In the genomic region with DNA sequence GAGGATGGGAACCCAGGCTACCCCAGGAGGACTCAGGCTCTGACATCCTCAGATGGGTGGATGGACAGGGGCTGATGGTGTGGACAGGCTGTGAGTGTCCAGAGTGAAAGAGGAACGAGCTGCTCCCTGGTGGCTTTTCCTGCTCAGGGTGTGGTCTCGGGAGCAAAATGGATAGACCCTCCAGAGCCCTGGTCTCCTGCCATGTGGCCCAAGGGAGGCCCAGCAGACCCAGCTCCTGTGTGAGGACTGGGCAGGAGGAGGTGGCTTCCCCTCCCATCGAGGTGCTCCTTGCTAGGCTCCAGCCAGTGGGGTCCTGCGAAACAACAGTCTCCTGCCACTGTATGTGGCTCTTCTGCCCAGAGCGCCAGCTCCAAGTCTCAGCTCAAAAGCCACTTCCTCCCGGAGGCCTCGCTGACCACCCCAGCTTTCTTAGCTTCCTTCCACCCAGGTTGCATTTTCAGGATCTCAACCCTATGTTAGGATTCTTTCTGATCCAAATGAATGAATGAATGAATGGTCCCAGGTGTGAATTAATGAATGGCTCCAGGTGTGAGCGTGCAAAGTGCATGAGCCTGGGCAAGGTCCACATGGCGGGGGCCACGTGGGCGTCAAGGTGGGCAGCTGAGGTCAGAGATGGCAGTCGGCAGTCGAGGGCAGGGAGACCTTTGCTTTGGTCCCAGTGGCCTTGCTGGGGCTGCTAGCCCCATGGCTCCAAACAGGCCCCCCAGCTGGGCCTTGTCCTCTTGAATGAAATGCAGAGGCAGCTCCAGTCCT, we compare ENCODE assay signal across 29 cellular contexts.
A peak's percentile ranks its signal among the peaks of the same experiment; 100 is the strongest.
DNase-seq lines count a peak whose midpoint lies in the region; ATAC-seq, FAIRE-seq and TF ChIP-seq lines count a peak whose summit lies in the region.
"Had no signal": no experiment of that assay in that cellular context is flagged by ENCODE, and none has a peak within 500 bp of the region (broad histone marks: within the 10 kb centered on the region; RNA-seq: fewer than 3 reads in every experiment).

No MANE protein-coding gene starts in this region.

- TF ChIP-seq EP300 in HepG2 (IDR thresholded peaks at IDR 0.05; ENCODE audit: low read depth in 2 of 2, low read length in 2 of 2) (no peak), HepG2 (CRISPR knock-in tag; IDR thresholded peaks at IDR 0.05; ENCODE audit: borderline replicate concordance) (no peak), esophagus muscularis mucosa (IDR thresholded peaks at IDR 0.05) (no peak)

- H3K4me3 ChIP-seq in HepG2 (replicated peaks in 1 of 3; ENCODE audit: insufficient read depth in 1 of 3, low read depth in 2 of 3, low read length in 3 of 3): no peak overlapping the region
- H3K4me3 ChIP-seq in right lobe of liver: no peak overlapping the region
- no peak overlapping the region for H3K4me3 ChIP-seq in esophagus muscularis mucosa
- H3K4me3 ChIP-seq in neuronal stem cell (ENCODE audit: low read length in 2 of 2): no peak overlapping the region
- H3K4me3 ChIP-seq in vagina: no peak overlapping the region
- no peak overlapping the region for H3K4me3 ChIP-seq in OCI-LY7 (ENCODE audit: low read depth, low read length, poor library complexity, severe bottlenecking)
- H3K4me3 ChIP-seq: neural progenitor cell, prostate gland, SK-N-MC, smooth muscle cell had no signal

- no peak for TF ChIP-seq RAD21 in HepG2 (CRISPR knock-in tag; IDR thresholded peaks at IDR 0.05)

- peaks cover 37 to 46% (median 46%) of the 10 kb centered on the region in 3 donors for H3K27me3 Mint-ChIP-seq in CD14-positive monocyte (ENCODE audit: low read depth in 3 of 3)

- no peak overlapping the region for H3K23ac ChIP-seq in neuronal stem cell (ENCODE audit: low read depth, low read length, poor library complexity)

- in situ Hi-C loops in HepG2 (cut with HindIII; ENCODE audit: extremely low pct_ligation_motif_present, low pct_unique_long_range_greater_than_20kb): no loop called here

- no peak overlapping the region for H3K14ac ChIP-seq in neuronal stem cell (ENCODE audit: low read length)

- H4K91ac ChIP-seq in neuronal stem cell (ENCODE audit: low read depth, low read length, poor library complexity): no peak overlapping the region

- H3K79me2 ChIP-seq in HepG2 (ENCODE audit: insufficient read depth, low read length) (no peaks in the 10 kb centered on the region), OCI-LY7 (ENCODE audit: insufficient read depth, low read depth, low read length) (no peaks in the 10 kb centered on the region)

- no peak overlapping the region for H4K8ac ChIP-seq in neuronal stem cell (ENCODE audit: low read depth, low read length)

- intact Hi-C loops in HepG2 (cut with micrococcal nuclease; ENCODE audit: unreplicated experiment): no loop called here
- intact Hi-C loops in right lobe of liver (cut with DNase I): loop anchor here in 1 of 2 donors (10.0 kb wide), 1 partner anchor 118 kb away; the partner anchor contains the start of gene CIBAR2
- intact Hi-C loops in esophagus muscularis mucosa (cut with DNase I): no loop called here
- intact Hi-C loops in vagina (cut with DNase I): loop anchor here (10.0 kb wide), 1 partner anchor 108 kb away; no protein-coding TSS in a partner anchor
- intact Hi-C loops in CD14-positive monocyte (cut with micrococcal nuclease): no loop called here
- intact Hi-C loops in OCI-LY7 (cut with micrococcal nuclease; ENCODE audit: unreplicated experiment): no loop called here

- no peaks in the 10 kb centered on the region for H3K4me1 Mint-ChIP-seq in CD14-positive monocyte

- H3K4me1 ChIP-seq in HepG2 (ENCODE audit: insufficient read depth, low read length) (peaks cover 28% of the 10 kb centered on the region), right lobe of liver (no peaks in the 10 kb centered on the region), esophagus muscularis mucosa (peaks cover 34 to 78% (median 76%) of the 10 kb centered on the region in 4 donors), neuronal stem cell (ENCODE audit: control insufficient read depth in 2 of 2, insufficient read depth in 1 of 2, low read depth in 1 of 2, low read length in 2 of 2) (peaks cover 24 to 31% of the 10 kb centered on the region in 2 donors), vagina (peaks cover 62% of the 10 kb centered on the region), OCI-LY7 (ENCODE audit: insufficient read depth, low read length, poor library complexity, severe bottlenecking) (peaks cover 9% of the 10 kb centered on the region)

- H3K4me2 ChIP-seq in HepG2 (ENCODE audit: low read depth, low read length) (no peak overlapping the region), neuronal stem cell (ENCODE audit: insufficient read depth, low read length, poor library complexity, severe bottlenecking) (no peak overlapping the region), OCI-LY7 (ENCODE audit: low read length) (no peak overlapping the region)
- H3K4me2 ChIP-seq: neural progenitor cell, smooth muscle cell had no signal

- BruUV-seq in HepG2 (replicated peaks; lab: Mats Ljungman, UMichigan): no TSS peak
- BruUV-seq in OCI-LY7 (replicated peaks; lab: Mats Ljungman, UMichigan): no TSS peak

- H3K4me3 Mint-ChIP-seq in CD14-positive monocyte: no peak overlapping the region
- H3K4me3 Mint-ChIP-seq: activated T-cell treated with anti-CD3 and anti-CD28 coated beads, Interleukin-2, amount 50 U/mL, for 24 hours; neural progenitor cell; stimulated activated effector memory CD8-positive, alpha-beta T cell treated with anti-CD3 and anti-CD28 coated beads, Interleukin-12 subunit alpha, Interleukin-12 subunit beta, amount 100 ng/mL, for 72 hours had no signal

- H3K36me3 Mint-ChIP-seq in CD14-positive monocyte: no peaks in the 10 kb centered on the region
- H3K36me3 Mint-ChIP-seq: neural progenitor cell had no signal

- POLR2A ChIA-PET in HepG2 (lab: Yijun Ruan, JAX): no interaction called here
- POLR2A ChIA-PET in OCI-LY7 (lab: Charles Lee): no interaction called here

- peaks cover 2% of the 10 kb centered on the region for H3K79me1 ChIP-seq in neuronal stem cell (ENCODE audit: low read depth, low read length)

- no peak overlapping the region for H2BK12ac ChIP-seq in neuronal stem cell (ENCODE audit: low read length)

- no peak for TF ChIP-seq CTCF in HepG2 (CRISPR knock-in tag; IDR thresholded peaks at IDR 0.05)
- TF ChIP-seq CTCF in right lobe of liver (IDR thresholded peaks at IDR 0.05): no peak
- no peak for TF ChIP-seq CTCF in esophagus muscularis mucosa (IDR thresholded peaks at IDR 0.05)
- no peak for TF ChIP-seq CTCF in vagina (IDR thresholded peaks at IDR 0.05)
- no peak for TF ChIP-seq CTCF in CD14-positive monocyte (IDR thresholded peaks at IDR 0.05)
- no peak for TF ChIP-seq CTCF in OCI-LY7 (conservative IDR thresholded peaks at IDR 0.05; ENCODE audit: low read length)

- WGBS in HepG2 (ENCODE audit: low lambda C conversion rate): 37% methylated on average over 9 of the region's 13 CpGs
- 71% methylated on average over 5 of the region's 13 CpGs for WGBS in right lobe of liver (ENCODE audit: insufficient coverage, low coverage, low lambda C conversion rate, missing lambda C conversion rate)
- 71% methylated on average over 13 of the region's 13 CpGs for WGBS in esophagus muscularis mucosa
- WGBS in neuronal stem cell (ENCODE audit: extremely low coverage in 2 of 2, insufficient read length in 2 of 2, insufficient replicate concordance in 1 of 2), 2 donors: no CpG with 5 or more reads among the region's 13 CpGs

- H3K36me3 ChIP-seq in HepG2 (replicated peaks in 1 of 2; ENCODE audit: control insufficient read depth in 1 of 2, insufficient read depth in 2 of 2, low read length in 2 of 2) (no peaks in the 10 kb centered on the region), right lobe of liver (no peaks in the 10 kb centered on the region), esophagus muscularis mucosa (no peaks in the 10 kb centered on the region), neuronal stem cell (replicated peaks in 1 of 2; ENCODE audit: control insufficient read depth in 2 of 2, insufficient read depth in 2 of 2, low read length in 2 of 2) (no peaks in the 10 kb centered on the region), vagina (no peaks in the 10 kb centered on the region), OCI-LY7 (ENCODE audit: insufficient read depth, low read length) (no peaks in the 10 kb centered on the region)
- H3K36me3 ChIP-seq: neural progenitor cell, prostate gland had no signal

- H3K9me3 Mint-ChIP-seq in CD14-positive monocyte: peaks cover 0 to 5% (median under 1%) of the 10 kb centered on the region in 7 donors
- H3K9me3 Mint-ChIP-seq: activated T-cell treated with anti-CD3 and anti-CD28 coated beads, Interleukin-2, amount 50 U/mL, for 24 hours; stimulated activated effector memory CD8-positive, alpha-beta T cell treated with anti-CD3 and anti-CD28 coated beads, Interleukin-12 subunit alpha, Interleukin-12 subunit beta, amount 100 ng/mL, for 72 hours had no signal

- H2AK5ac ChIP-seq in neuronal stem cell (ENCODE audit: low read depth, low read length): peak overlapping the region; percentile 64

- H3K9ac ChIP-seq in HepG2 (ENCODE audit: insufficient read depth, low read depth, low read length) (no peak overlapping the region), neuronal stem cell (ENCODE audit: low read depth, low read length, poor library complexity) (no peak overlapping the region)
- H3K9ac ChIP-seq: neural progenitor cell had no signal

- H3K4ac ChIP-seq in neuronal stem cell (ENCODE audit: low read length): no peak overlapping the region

- ATAC-seq in HepG2: no peak
- no peak for ATAC-seq in right lobe of liver
- ATAC-seq: left lobe of liver; stimulated activated effector memory CD8-positive, alpha-beta T cell treated with anti-CD3 and anti-CD28 coated beads, Interleukin-12 subunit alpha, Interleukin-12 subunit beta, amount 100 ng/mL, for 72 hours; T-helper 17 cell had no signal

- CTCF ChIA-PET in HepG2 (lab: Yijun Ruan, JAX; ENCODE audit: low intra/inter-chr PET ratio, low total read pairs): no interaction called here
- CTCF ChIA-PET in OCI-LY7 (lab: Charles Lee; ENCODE audit: unreplicated experiment): no interaction called here

- H2BK15ac ChIP-seq in neuronal stem cell (ENCODE audit: low read length): peak overlapping the region; percentile 35

- DNase-seq in HepG2 (ENCODE audit: low spot score): no peak
- DNase-seq in right lobe of liver: no peak
- DNase-seq in esophagus muscularis mucosa (ENCODE audit: extremely low spot score): no peak
- DNase-seq in neuronal stem cell (ENCODE audit: low spot score): no peak
- DNase-seq in vagina (ENCODE audit: extremely low spot score in 2 of 2): no peak
- no peak for DNase-seq in activated naive CD4-positive, alpha-beta T cell treated with anti-CD3 and anti-CD28 coated beads, Interleukin-2, amount 50 U/mL, for 16 hours
- no peak for DNase-seq in CD14-positive monocyte (ENCODE audit: low spot score)
- DNase-seq in OCI-LY7 (ENCODE audit: low spot score): no peak
- DNase-seq: ACHN; activated CD4-positive, alpha-beta T cell treated with anti-CD3 and anti-CD28 coated beads for 4 hours; activated gamma-delta T cell treated with Interleukin-2 at 50 U/mL for 16 hours; activated T-cell treated with anti-CD3 and anti-CD28 coated beads, Interleukin-2, amount 50 U/mL, for 24 hours; amygdala; caudate nucleus; DND-41; GOT3; Karpas-422; NCI-H1694 treated with DMSO at 0.1 percent for 48 hours; NCI-H2171; NCI-H524; stimulated activated CD4-positive, alpha-beta T cell treated with anti-CD3 and anti-CD28 coated beads, Interleukin-2, amount 100 ng/mL, for 48 hours; T-helper 17 cell had no signal

- 0 out of 2 replicates have a peak, but pooled peaks cover 5% of the 10 kb centered on the region for H4K20me1 ChIP-seq in HepG2 (ENCODE audit: insufficient read depth, low read length)
- H4K20me1 ChIP-seq in OCI-LY7 (ENCODE audit: insufficient read depth, low read length): no peaks in the 10 kb centered on the region; the same call in 1 of the 2 replicates

- no peak for FAIRE-seq in HepG2 (lab: Jason Lieb, UNC)
- FAIRE-seq: HTR-8/SVneo had no signal

- H3K9me2 ChIP-seq in OCI-LY7 (ENCODE audit: insufficient read depth, low read length): no peaks in the 10 kb centered on the region

- H3K9me3 ChIP-seq in HepG2 (ENCODE audit: low read length): no peaks in the 10 kb centered on the region
- H3K9me3 ChIP-seq in right lobe of liver: no peaks in the 10 kb centered on the region
- H3K9me3 ChIP-seq in esophagus muscularis mucosa: no peaks in the 10 kb centered on the region
- no peaks in the 10 kb centered on the region for H3K9me3 ChIP-seq in neuronal stem cell (replicated peaks in 1 of 2; ENCODE audit: control insufficient read depth in 2 of 2, insufficient read depth in 1 of 2, low read depth in 1 of 2, low read length in 2 of 2)
- H3K9me3 ChIP-seq in vagina: no peaks in the 10 kb centered on the region
- H3K9me3 ChIP-seq in OCI-LY7 (ENCODE audit: low read length): no peaks in the 10 kb centered on the region
- H3K9me3 ChIP-seq: prostate gland had no signal

- H2AFZ ChIP-seq in HepG2 (ENCODE audit: low read length) (no peak overlapping the region), neuronal stem cell (ENCODE audit: low read length) (no peak overlapping the region), OCI-LY7 (ENCODE audit: low read length) (no peak overlapping the region)
- H2AFZ ChIP-seq: neural progenitor cell had no signal

- no peak overlapping the region for H3K27ac Mint-ChIP-seq in CD14-positive monocyte
- H3K27ac Mint-ChIP-seq: activated T-cell treated with anti-CD3 and anti-CD28 coated beads, Interleukin-2, amount 50 U/mL, for 24 hours; stimulated activated effector memory CD8-positive, alpha-beta T cell treated with anti-CD3 and anti-CD28 coated beads, Interleukin-12 subunit alpha, Interleukin-12 subunit beta, amount 100 ng/mL, for 72 hours; T-helper 17 cell had no signal

- peak overlapping the region; percentile 76 for H3K18ac ChIP-seq in neuronal stem cell (ENCODE audit: low read length)

- no peaks in the 10 kb centered on the region; a peak in 1 of 5 replicates for H3K27me3 ChIP-seq in HepG2 (ENCODE audit: control insufficient read depth in 1 of 2, insufficient read depth in 2 of 2, low read length in 2 of 2)
- H3K27me3 ChIP-seq in right lobe of liver: no peaks in the 10 kb centered on the region
- no peaks in the 10 kb centered on the region for H3K27me3 ChIP-seq in esophagus muscularis mucosa
- H3K27me3 ChIP-seq in neuronal stem cell (ENCODE audit: control insufficient read depth in 3 of 3, insufficient read depth in 3 of 3, low read depth in 1 of 3, low read length in 3 of 3): peaks cover 0 to 11% (median 0%) of the 10 kb centered on the region in 3 experiments
- H3K27me3 ChIP-seq in vagina: no peaks in the 10 kb centered on the region
- H3K27me3 ChIP-seq: neural progenitor cell had no signal

- no peak overlapping the region for H2BK120ac ChIP-seq in neuronal stem cell (ENCODE audit: low read depth, low read length)

- peak overlapping the region; percentile 7 for H2BK5ac ChIP-seq in neuronal stem cell (ENCODE audit: low read length)

- TF ChIP-seq POLR2A in HepG2 (IDR thresholded peaks at IDR 0.05; ENCODE audit: insufficient read depth in 1 of 2, low read depth in 2 of 2, low read length in 2 of 2) (no peak), right lobe of liver (IDR thresholded peaks at IDR 0.05) (no peak), esophagus muscularis mucosa (IDR thresholded peaks at IDR 0.05; ENCODE audit: low read depth) (no peak), vagina (IDR thresholded peaks at IDR 0.05) (no peak)

- H3K27ac ChIP-seq in HepG2 (ENCODE audit: extremely low read length, insufficient read depth, low read length): no peak overlapping the region
- no peak overlapping the region for H3K27ac ChIP-seq in right lobe of liver
- peak overlapping the region in 3 of 4 donors; percentile 24 to 58 (median 48) for H3K27ac ChIP-seq in esophagus muscularis mucosa (replicated peaks in 1 of 4)
- H3K27ac ChIP-seq in neuronal stem cell (replicated peaks; ENCODE audit: low read length): no peak overlapping the region
- peak overlapping the region; percentile 24 for H3K27ac ChIP-seq in vagina
- no peak overlapping the region for H3K27ac ChIP-seq in OCI-LY7 (ENCODE audit: low read depth, low read length, poor library complexity, severe bottlenecking)
- H3K27ac ChIP-seq: neural progenitor cell, prostate gland, SK-N-MC had no signal

Comparison
In these comparisons a context has a peak if more than half of its experiments do, and no peak if none do; other contexts are left out.
1. H3K27ac ChIP-seq: peak in esophagus muscularis mucosa (3 of 4) and vagina (single experiment); none in HepG2 (single experiment), right lobe of liver (0 of 3), neuronal stem cell (single experiment) and OCI-LY7 (single experiment).